Comparison of ENCODE assay signal across 37 cellular contexts in genomic region chr9:115837618-115838017, GRCh38.
"Had no signal": no experiment of that assay in that cellular context is flagged by ENCODE, and none has a peak within 500 bp of the region (broad histone marks: within the 10 kb centered on the region; RNA-seq: fewer than 3 reads in every experiment).

No MANE protein-coding gene starts in this region.

- H3K27me3 ChIP-seq: adrenal gland, body of pancreas, colonic mucosa, esophagus squamous epithelium, gastroesophageal sphincter, left lung, ovary, suprapubic skin, tibial artery had no signal

- ATAC-seq: body of pancreas; gastroesophageal sphincter; left lung; lower lobe of right lung; natural killer cell treated with Interleukin-12 subunit alpha and Interleukin-12 subunit beta and Interleukin-15 and Interleukin-18, amount 100 ng/mL, for 72 hours; sciatic nerve; stimulated activated memory B cell treated with anti-CD40 and anti-IgM and Interleukin-4, amounts not matched to agents 10 μg/mL and 1 μg/mL and 100 μg/mL, for 72 hours; stimulated activated naive CD8-positive, alpha-beta T cell treated with anti-CD3 and anti-CD28 coated beads, Interleukin-15, amount 100 ng/mL, for 72 hours had no signal

- H3K27me3 Mint-ChIP-seq: activated CD4-positive, alpha-beta memory T cell treated with anti-CD3 and anti-CD28 coated beads for 36 hours; activated naive CD8-positive, alpha-beta T cell treated with anti-CD3 and anti-CD28 coated beads for 36 hours; natural killer cell treated with Interleukin-12 subunit alpha and Interleukin-12 subunit beta and Interleukin-15 and Interleukin-18, amount 100 ng/mL, for 72 hours; stimulated activated memory B cell treated with anti-CD40 and anti-IgM and Interleukin-4, amounts not matched to agents 10 μg/mL and 1 μg/mL and 100 μg/mL, for 72 hours; stimulated activated naive CD8-positive, alpha-beta T cell treated with anti-CD3 and anti-CD28 coated beads, Interleukin-15, amount 100 ng/mL, for 72 hours had no signal

- H3K27ac Mint-ChIP-seq: activated CD4-positive, alpha-beta memory T cell treated with anti-CD3 and anti-CD28 coated beads for 36 hours; activated naive CD4-positive, alpha-beta T cell treated with anti-CD3 and anti-CD28 coated beads for 36 hours; activated naive CD8-positive, alpha-beta T cell treated with anti-CD3 and anti-CD28 coated beads for 36 hours; activated T-helper 1 cell treated with anti-CD3 and anti-CD28 coated beads, Interleukin-12 subunit alpha, Interleukin-12 subunit beta, Interleukin-2, Interleukin-4 antibody, amounts not matched to agents 30 ng/mL and 10 ng/mL and 1 ng/mL, durations not matched to agents 14 hours and 24 hours and 36 hours; natural killer cell treated with Interleukin-12 subunit alpha and Interleukin-12 subunit beta and Interleukin-15 and Interleukin-18, amount 100 ng/mL, for 72 hours; stimulated activated memory B cell treated with anti-CD40 and anti-IgM and Interleukin-4, amounts not matched to agents 10 μg/mL and 1 μg/mL and 100 μg/mL, for 72 hours; stimulated activated naive CD8-positive, alpha-beta T cell treated with anti-CD3 and anti-CD28 coated beads, Interleukin-15, amount 100 ng/mL, for 72 hours; T-helper 2 cell treated with Interferon-gamma antibody and Interleukin-4, amounts not matched to agents 5 μg/mL and 100 μg/mL, for 36 hours had no signal

- H3K27ac ChIP-seq: adrenal gland, body of pancreas, colonic mucosa, epithelial cell of prostate, esophagus squamous epithelium, gastroesophageal sphincter, left lung, lower lobe of right lung, ovary, prostate gland, suprapubic skin, tibial artery had no signal

- H3K4me3 ChIP-seq: adrenal gland, body of pancreas, colonic mucosa, esophagus squamous epithelium, gastroesophageal sphincter, left lung, lower lobe of right lung, ovary, prostate gland, suprapubic skin, tibial artery had no signal

- H3K9me3 Mint-ChIP-seq: activated CD4-positive, alpha-beta memory T cell treated with anti-CD3 and anti-CD28 coated beads for 36 hours; activated naive CD4-positive, alpha-beta T cell treated with anti-CD3 and anti-CD28 coated beads for 36 hours had no signal

- H3K4me1 ChIP-seq: adrenal gland, body of pancreas, colonic mucosa, esophagus squamous epithelium, gastroesophageal sphincter, left lung, lower lobe of right lung, prostate gland, suprapubic skin, tibial artery had no signal

- H3K4me1 Mint-ChIP-seq: activated naive CD8-positive, alpha-beta T cell treated with anti-CD3 and anti-CD28 coated beads for 36 hours; stimulated activated memory B cell treated with anti-CD40 and anti-IgM and Interleukin-4, amounts not matched to agents 10 μg/mL and 1 μg/mL and 100 μg/mL, for 72 hours; stimulated activated naive CD8-positive, alpha-beta T cell treated with anti-CD3 and anti-CD28 coated beads, Interleukin-15, amount 100 ng/mL, for 72 hours had no signal

- H3K36me3 ChIP-seq: adrenal gland, colonic mucosa, esophagus squamous epithelium, gastroesophageal sphincter, left lung, lower lobe of right lung, ovary, prostate gland, suprapubic skin, tibial artery had no signal

- DNase-seq: activated CD4-positive, alpha-beta memory T cell treated with anti-CD3 and anti-CD28 coated beads for 36 hours; activated CD4-positive, alpha-beta T cell treated with anti-CD3 and anti-CD28 coated beads for 48 hours; activated CD4-positive, CD25-positive, alpha-beta regulatory T cell; activated CD8-positive, alpha-beta memory T cell treated with anti-CD3 and anti-CD28 coated beads, Interleukin-2, amount 50 U/mL, for 4 hours; activated effector memory CD4-positive, alpha-beta T cell treated with anti-CD3 and anti-CD28 coated beads, Interleukin-2, amount 50 U/mL, for 16 hours; activated naive CD4-positive, alpha-beta T cell treated with anti-CD3 and anti-CD28 coated beads for 36 hours; activated naive CD8-positive, alpha-beta T cell treated with anti-CD3 and anti-CD28 coated beads for 36 hours; activated T-cell treated with anti-CD3 and anti-CD28 coated beads, Interleukin-2, amount 50 U/mL, for 1 hour; adrenal gland; aorta; colonic mucosa; effector CD8-positive, alpha-beta T cell; esophagus squamous epithelium; head of caudate nucleus; hippocampal formation; left lung; lower lobe of right lung; mesendoderm; ovary; retina; small intestine; stimulated activated CD4-positive, alpha-beta T cell treated with anti-CD3 and anti-CD28 coated beads, Interleukin-1b, Interleukin-23, amount 100 ng/mL, for 48 hours; stimulated activated CD4-positive, alpha-beta T cell treated with anti-CD3 and anti-CD28 coated beads, Interleukin-4, amount 100 ng/mL, for 4 hours; stimulated activated CD8-positive, alpha-beta memory T cell treated with anti-CD3 and anti-CD28 coated beads, Interleukin-4, amount 100 ng/mL, for 48 hours; stimulated activated naive CD8-positive, alpha-beta T cell treated with anti-CD3 and anti-CD28 coated beads, Interleukin-15, amount 100 ng/mL, for 72 hours; T-helper 1 cell; tibial artery had no signal

- H3K4me3 Mint-ChIP-seq: activated CD4-positive, alpha-beta memory T cell treated with anti-CD3 and anti-CD28 coated beads for 36 hours; activated naive CD4-positive, alpha-beta T cell treated with anti-CD3 and anti-CD28 coated beads for 36 hours; activated naive CD8-positive, alpha-beta T cell treated with anti-CD3 and anti-CD28 coated beads for 36 hours; activated T-helper 1 cell treated with anti-CD3 and anti-CD28 coated beads, Interleukin-12 subunit alpha, Interleukin-12 subunit beta, Interleukin-2, Interleukin-4 antibody, amounts not matched to agents 30 ng/mL and 10 ng/mL and 1 ng/mL, durations not matched to agents 14 hours and 24 hours and 36 hours; natural killer cell treated with Interleukin-12 subunit alpha and Interleukin-12 subunit beta and Interleukin-15 and Interleukin-18, amount 100 ng/mL, for 72 hours; stimulated activated memory B cell treated with anti-CD40 and anti-IgM and Interleukin-4, amounts not matched to agents 10 μg/mL and 1 μg/mL and 100 μg/mL, for 72 hours; stimulated activated naive CD8-positive, alpha-beta T cell treated with anti-CD3 and anti-CD28 coated beads, Interleukin-15, amount 100 ng/mL, for 72 hours; T-helper 2 cell treated with Interferon-gamma antibody and Interleukin-4, amounts not matched to agents 5 μg/mL and 100 μg/mL, for 36 hours had no signal

- H3K9me3 ChIP-seq: adrenal gland, body of pancreas, colonic mucosa, esophagus squamous epithelium, gastroesophageal sphincter, left lung, lower lobe of right lung, ovary, prostate gland, suprapubic skin, tibial artery had no signal

- H3K36me3 Mint-ChIP-seq: activated CD4-positive, alpha-beta memory T cell treated with anti-CD3 and anti-CD28 coated beads for 36 hours; activated naive CD8-positive, alpha-beta T cell treated with anti-CD3 and anti-CD28 coated beads for 36 hours; natural killer cell treated with Interleukin-12 subunit alpha and Interleukin-12 subunit beta and Interleukin-15 and Interleukin-18, amount 100 ng/mL, for 72 hours; stimulated activated memory B cell treated with anti-CD40 and anti-IgM and Interleukin-4, amounts not matched to agents 10 μg/mL and 1 μg/mL and 100 μg/mL, for 72 hours had no signal
